9 cellular contexts compared by ENCODE assay signal in genomic region chr2:24280161-24280560, GRCh38.
"Had no signal": no experiment of that assay in that cellular context is flagged by ENCODE, and none has a peak within 500 bp of the region (broad histone marks: within the 10 kb centered on the region; RNA-seq: fewer than 3 reads in every experiment).

No MANE protein-coding gene starts in this region.

- H3K4me2 ChIP-seq: GM23338 had no signal

- H3K9ac ChIP-seq: GM23248 had no signal

- ATAC-seq: GM23338, HCT116 had no signal

- H3K36me3 ChIP-seq: HAP-1 had no signal

- H3K4me1 ChIP-seq: HAP-1 had no signal

- H3K9me3 ChIP-seq: HAP-1 had no signal

- H3K27ac ChIP-seq: GM23248 had no signal

- H3K4me3 ChIP-seq: GM23248, GM23338, HAP-1 had no signal

- DNase-seq: GM23248, GOT3, H7, H9, HCEC 1CT, HFFc6 had no signal
